1 cellular context compared by ENCODE assay signal in the genomic region with DNA sequence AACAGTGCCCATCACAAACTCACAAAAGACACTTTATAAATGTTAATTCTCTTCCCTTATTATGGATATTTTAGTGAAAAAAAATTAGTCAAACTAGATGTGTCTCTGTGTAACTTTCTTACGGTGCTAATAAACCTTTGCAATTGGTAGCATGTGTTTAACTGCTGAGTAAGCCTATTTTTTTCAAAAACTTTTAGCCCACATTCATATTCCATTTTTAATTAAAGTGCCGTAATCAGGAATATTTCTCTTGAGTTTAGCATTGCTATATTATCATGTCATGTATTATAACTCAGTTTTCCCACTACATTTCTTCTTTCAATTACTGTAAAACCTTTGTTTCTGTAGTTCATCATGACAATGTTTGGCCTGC.
A peak's percentile ranks its signal among the peaks of the same experiment; 100 is the strongest.
TF ChIP-seq lines count a peak whose summit lies in the region.

No MANE protein-coding gene starts in this region.

TF ChIP-seq in HepG2, 621 proteins besides CTCF, POLR2A, EP300 and RAD21:
- TF ChIP-seq ZNF644 (CRISPR knock-in tag; IDR thresholded peaks at IDR 0.05; ENCODE audit: low read depth) (no peak), MAFF (IDR thresholded peaks at IDR 0.05; ENCODE audit: low read depth, low read length) (peak; percentile 86), MAFK (conservative IDR thresholded peaks at IDR 0.05 in 1 of 2, IDR thresholded peaks at IDR 0.05 in 1 of 2; ENCODE audit: low read length in 2 of 2) (peak; percentile 81 to 89)
